9 cellular contexts compared by ENCODE assay signal in the genomic region with DNA sequence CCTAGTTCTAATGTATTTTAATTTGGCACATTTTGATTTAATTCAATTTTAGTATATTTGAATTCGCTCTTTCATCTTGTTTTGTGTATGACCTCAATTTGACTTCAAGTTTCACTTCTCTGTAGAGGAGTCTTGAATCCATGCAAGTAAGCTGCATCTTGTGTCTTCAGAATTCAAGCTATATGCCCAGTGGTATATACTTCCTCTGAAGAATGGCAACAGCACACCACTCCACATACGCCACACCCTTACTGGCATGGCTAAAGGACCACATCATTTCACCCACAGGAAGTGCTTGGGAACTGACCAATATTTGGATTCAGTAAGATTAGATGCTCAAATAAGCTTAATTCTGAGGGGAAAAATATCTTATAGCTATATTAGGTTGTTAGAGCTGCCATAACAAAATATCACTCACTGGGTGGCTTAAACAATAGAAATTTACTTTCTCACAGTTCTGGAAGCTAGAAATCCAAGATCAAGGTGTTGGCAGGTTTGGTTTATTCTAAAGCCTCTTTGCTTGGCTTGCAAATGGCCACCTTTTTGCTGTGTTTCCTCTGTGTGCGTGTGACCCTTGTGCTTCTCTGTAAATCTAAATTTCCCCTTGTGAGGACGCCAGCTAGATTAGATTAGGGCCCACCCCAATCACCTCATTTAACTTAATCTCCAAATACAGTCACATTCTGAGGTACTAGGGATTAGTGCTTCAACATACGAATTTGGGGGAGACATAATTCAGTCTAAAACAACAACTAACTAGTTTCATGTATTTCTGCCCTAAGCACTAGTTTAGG. TPM values are rescaled to one million over a fixed set of nuclear protein-coding genes. Genes with fewer than 3 reads are reported as not detected.
DNase-seq lines count a peak whose midpoint lies in the region; ATAC-seq and TF ChIP-seq lines count a peak whose summit lies in the region.
"Had no signal": no experiment of that assay in that cellular context is flagged by ENCODE, and none has a peak within 500 bp of the region (broad histone marks: within the 10 kb centered on the region; RNA-seq: fewer than 3 reads in every experiment).

No MANE protein-coding gene starts in this region.

- intact Hi-C loops in ascending aorta (cut with DNase I), result loop anchor here (5.0 to 10.0 kb wide), 5 partner anchors 224 to 1286 kb away; partner anchors contain the start of genes GOPC, MAN1A1 and PLN
- intact Hi-C loops in right lobe of liver (cut with DNase I), result no loop called here

- H3K4me3 ChIP-seq in Karpas-422 (ENCODE audit: low read length) (peak overlapping the region; percentile 75), ascending aorta (peak overlapping the region in 1 of 2 donors; percentile 8), thoracic aorta (peak overlapping the region; percentile 98), right lobe of liver (no peak overlapping the region)
- H3K4me3 ChIP-seq: SJSA1 had no signal

- peak overlapping the region; percentile 83 for H3K9ac ChIP-seq in Karpas-422 (ENCODE audit: low read length)

- H3K4me1 Mint-ChIP-seq in activated T-cell treated with anti-CD3 and anti-CD28 coated beads, Interleukin-2, amount 50 U/mL, for 72 hours (ENCODE audit: low read depth), result peaks cover 46% of the 10 kb centered on the region
- peaks cover 18% of the 10 kb centered on the region for H3K4me1 Mint-ChIP-seq in progenitor cell of endocrine pancreas (ENCODE audit: low read depth)

- DNase-seq in activated T-cell treated with anti-CD3 and anti-CD28 coated beads, Interleukin-2, amount 50 U/mL, for 72 hours, result no peak
- DNase-seq in activated T-cell treated with anti-CD3 and anti-CD28 coated beads for 4 hours (no peak), Karpas-422 (peak; percentile 90), ascending aorta (ENCODE audit: low spot score in 2 of 2) (no peak), thoracic aorta (ENCODE audit: low spot score) (no peak), iPS-NIHi11 (ENCODE audit: low spot score) (no peak), right lobe of liver (no peak), progenitor cell of endocrine pancreas (ENCODE audit: low spot score, unreplicated experiment) (no peak)

- H3K36me3 ChIP-seq in Karpas-422 (ENCODE audit: insufficient read depth, low read length) (peaks cover 3% of the 10 kb centered on the region; the same call in 1 of the 2 replicates), ascending aorta (no peaks in the 10 kb centered on the region), thoracic aorta (no peaks in the 10 kb centered on the region), right lobe of liver (no peaks in the 10 kb centered on the region)

- ATAC-seq in activated T-cell treated with anti-CD3 and anti-CD28 coated beads, Interleukin-2, amount 50 U/mL, for 72 hours (replicated peaks in 1 of 2), result no peak
- no peak for ATAC-seq in thoracic aorta (ENCODE audit: insufficient number of reproducible peaks, low FRiP score, low read depth)
- no peak for ATAC-seq in right lobe of liver

- no peak overlapping the region for H2AFZ ChIP-seq in Karpas-422 (ENCODE audit: low read length)

- H3K27ac ChIP-seq in Karpas-422 (ENCODE audit: low read length), result peak overlapping the region; percentile 97
- peak overlapping the region; percentile 85 to 93 for H3K27ac ChIP-seq in ascending aorta
- peak overlapping the region in 1 of 2 donors; percentile 90 for H3K27ac ChIP-seq in thoracic aorta
- H3K27ac ChIP-seq in right lobe of liver, result no peak overlapping the region

- H3K4me1 ChIP-seq in Karpas-422 (ENCODE audit: low read length) (peaks cover 73% of the 10 kb centered on the region), ascending aorta (peaks cover 0 to 19% of the 10 kb centered on the region in 2 donors), thoracic aorta (ENCODE audit: control insufficient read depth in 1 of 2, low read depth in 2 of 2) (peaks cover 10 to 25% of the 10 kb centered on the region in 2 donors), right lobe of liver (peaks cover 0 to 5% (median 2%) of the 10 kb centered on the region in 4 donors)

- TF ChIP-seq CTCF in ascending aorta (IDR thresholded peaks at IDR 0.05) (no peak), thoracic aorta (IDR thresholded peaks at IDR 0.05) (no peak), right lobe of liver (IDR thresholded peaks at IDR 0.05) (no peak), progenitor cell of endocrine pancreas (IDR thresholded peaks at IDR 0.05; ENCODE audit: unreplicated experiment) (no peak)

- H3K79me2 ChIP-seq in Karpas-422 (ENCODE audit: low read length), result peaks cover 88% of the 10 kb centered on the region

- H3K27me3 Mint-ChIP-seq in activated T-cell treated with anti-CD3 and anti-CD28 coated beads, Interleukin-2, amount 50 U/mL, for 72 hours (ENCODE audit: low read depth), result no peaks in the 10 kb centered on the region
- H3K27me3 Mint-ChIP-seq in progenitor cell of endocrine pancreas, result no peaks in the 10 kb centered on the region

- peak overlapping the region; percentile 99 for H3K27ac Mint-ChIP-seq in activated T-cell treated with anti-CD3 and anti-CD28 coated beads, Interleukin-2, amount 50 U/mL, for 72 hours
- H3K27ac Mint-ChIP-seq in progenitor cell of endocrine pancreas, result no peak overlapping the region

- H3K9me3 ChIP-seq in Karpas-422 (ENCODE audit: low read length) (no peaks in the 10 kb centered on the region), ascending aorta (no peaks in the 10 kb centered on the region), thoracic aorta (no peaks in the 10 kb centered on the region), right lobe of liver (no peaks in the 10 kb centered on the region)

- no peaks in the 10 kb centered on the region for H3K27me3 ChIP-seq in Karpas-422 (ENCODE audit: low read length)
- H3K27me3 ChIP-seq in ascending aorta, result no peaks in the 10 kb centered on the region
- no peaks in the 10 kb centered on the region for H3K27me3 ChIP-seq in thoracic aorta (replicated peaks; ENCODE audit: insufficient read depth)
- H3K27me3 ChIP-seq in right lobe of liver, result no peaks in the 10 kb centered on the region
- H3K27me3 ChIP-seq: SJSA1 had no signal

- H4K20me1 ChIP-seq in Karpas-422 (ENCODE audit: insufficient read depth, low read depth, low read length), result peaks cover 5% of the 10 kb centered on the region; the same call in 1 of the 2 replicates

- no peaks in the 10 kb centered on the region for H3K9me3 Mint-ChIP-seq in activated T-cell treated with anti-CD3 and anti-CD28 coated beads, Interleukin-2, amount 50 U/mL, for 72 hours
- no peaks in the 10 kb centered on the region for H3K9me3 Mint-ChIP-seq in progenitor cell of endocrine pancreas (ENCODE audit: low read depth)

- peaks cover 10% of the 10 kb centered on the region in 2 donors for H3K36me3 Mint-ChIP-seq in activated T-cell treated with anti-CD3 and anti-CD28 coated beads, Interleukin-2, amount 50 U/mL, for 72 hours (ENCODE audit: insufficient read depth in 2 of 2)
- H3K36me3 Mint-ChIP-seq in progenitor cell of endocrine pancreas (ENCODE audit: insufficient read depth), result peaks cover 4% of the 10 kb centered on the region

- peak overlapping the region; percentile 98 for H3K4me3 Mint-ChIP-seq in activated T-cell treated with anti-CD3 and anti-CD28 coated beads, Interleukin-2, amount 50 U/mL, for 72 hours
- H3K4me3 Mint-ChIP-seq in progenitor cell of endocrine pancreas (ENCODE audit: low read depth), result no peak overlapping the region

- no peak for TF ChIP-seq POLR2A in right lobe of liver (IDR thresholded peaks at IDR 0.05)

- peak overlapping the region; percentile 85 for H3K4me2 ChIP-seq in Karpas-422 (ENCODE audit: low read depth, low read length, poor library complexity, severe bottlenecking)

- 87% methylated on average over 5 of the region's 5 CpGs for WGBS in right lobe of liver (ENCODE audit: insufficient coverage, low coverage, low lambda C conversion rate, missing lambda C conversion rate)

- H3K9me2 ChIP-seq in Karpas-422 (replicated peaks; ENCODE audit: insufficient read depth, low read length), result no peaks in the 10 kb centered on the region

RNA-seq across cellular contexts. Expression of gene ASF1A, which starts 2.8 kb away (rescaled TPM):
- total RNA-seq in activated T-cell treated with anti-CD3 and anti-CD28 coated beads, Interleukin-2, amount 50 U/mL, for 72 hours, result 10 to 100 TPM; 45.6 to 58.4 TPM
- total RNA-seq in Karpas-422 (2014; rRNA removed; shearing (Covaris generic); ENCODE audit: low replicate concordance), result 79.9 and 90.8 TPM in 2 replicates
- total RNA-seq in ascending aorta, result 6.8 TPM
- 10 to 100 TPM in 1 of 2 donors, 1 to 10 TPM in 1; 7.7 to 11.1 TPM for total RNA-seq in thoracic aorta
- total RNA-seq in right lobe of liver, result 10 to 100 TPM in 2 of 6 experiments, 1 to 10 TPM in 4; 5.8 to 15.3 (median 8.3) TPM
- total RNA-seq in progenitor cell of endocrine pancreas, result 29.5 and 30.5 TPM in 2 replicates

RNA-seq across cellular contexts. Expression of gene MCM9, which starts 43.8 kb away (rescaled TPM):
- 10 to 100 TPM; 18.4 to 22.9 TPM for total RNA-seq in activated T-cell treated with anti-CD3 and anti-CD28 coated beads, Interleukin-2, amount 50 U/mL, for 72 hours
- total RNA-seq in Karpas-422 (2014; rRNA removed; shearing (Covaris generic); ENCODE audit: low replicate concordance), result 17.8 and 17.9 TPM in 2 replicates
- total RNA-seq in ascending aorta, result 5.5 TPM
- 10 to 100 TPM; 14.1 to 22.2 TPM for total RNA-seq in thoracic aorta
- 1 to 10 TPM; 4.3 to 7.6 (median 6.9) TPM for total RNA-seq in right lobe of liver
- total RNA-seq in progenitor cell of endocrine pancreas, result 24.7 and 25.1 TPM in 2 replicates

Comparison
In these comparisons a context has a peak if more than half of its experiments do, and no peak if none do; other contexts are left out.
1. H3K27ac ChIP-seq: peak in Karpas-422 (single experiment) and ascending aorta (2 of 2); none in right lobe of liver (0 of 3).
2. H3K4me3 ChIP-seq: peak in Karpas-422 (single experiment) and thoracic aorta (single experiment); none in right lobe of liver (0 of 3).